22 cellular contexts compared by ENCODE assay signal in genomic region chr2:3778841-3779505, GRCh38.
DNase-seq lines count a peak whose midpoint lies in the region; ATAC-seq and TF ChIP-seq lines count a peak whose summit lies in the region.
"Had no signal": no experiment of that assay in that cellular context is flagged by ENCODE, and none has a peak within 500 bp of the region (broad histone marks: within the 10 kb centered on the region; RNA-seq: fewer than 3 reads in every experiment).

No MANE protein-coding gene starts in this region.

- DNase-seq in NCI-H510A treated with DMSO at 0.1 percent for 48 hours (lab: John Stamatoyannopoulos, UW): peak; percentile 22
- no peak for DNase-seq in NCI-H510A (lab: John Stamatoyannopoulos, UW)
- DNase-seq in DMS79 treated with DMSO at 0.1 percent for 48 hours (lab: John Stamatoyannopoulos, UW): peak; percentile 61
- DNase-seq in NCI-H69 (lab: John Stamatoyannopoulos, UW): peak; percentile 50
- DNase-seq in osteocyte (ENCODE audit: extremely low spot score, unreplicated experiment): peak; percentile 78
- no peak for DNase-seq in stimulated activated naive CD4-positive, alpha-beta T cell (lab: John Stamatoyannopoulos, UW)
- DNase-seq in SW 1271 (lab: John Stamatoyannopoulos, UW): no peak
- DNase-seq: Calu3; cerebellar nuclear complex; hippocampal formation; NCI-H1105; Peyer's patch; psoas muscle; spleen; stimulated activated CD4-positive, alpha-beta T cell treated with anti-CD3 and anti-CD28 coated beads, Interleukin-4, amount 100 ng/mL, for 4 hours had no signal

- no peaks in the 10 kb centered on the region for H3K9me3 Mint-ChIP-seq in osteocyte (ENCODE audit: unreplicated experiment)
- H3K9me3 Mint-ChIP-seq: activated CD4-positive, alpha-beta T cell treated with anti-CD3 and anti-CD28 coated beads, Interleukin-2, amount 10 ng/mL, durations not matched to agents 24 days and 14 days; neural crest cell; type B pancreatic cell had no signal

- no peak for TF ChIP-seq CTCF in osteocyte (IDR thresholded peaks at IDR 0.05)

- no peak overlapping the region for H3K27ac Mint-ChIP-seq in osteocyte (ENCODE audit: unreplicated experiment)
- H3K27ac Mint-ChIP-seq: activated CD4-positive, alpha-beta T cell treated with anti-CD3 and anti-CD28 coated beads, Interleukin-2, amount 10 ng/mL, durations not matched to agents 24 days and 14 days; activated naive CD8-positive, alpha-beta T cell; activated T-helper 17 cell treated with anti-CD3 and anti-CD28 coated beads, Interleukin-2, amount 50 U/mL, for 72 hours; T-helper 1 cell treated with Interleukin-12 subunit alpha and Interleukin-12 subunit beta and Interleukin-4 antibody, amounts not matched to agents 30 μg/mL and 1 μg/mL, for 36 hours; type B pancreatic cell had no signal

- no peak overlapping the region for H3K4me3 Mint-ChIP-seq in osteocyte (ENCODE audit: unreplicated experiment)
- H3K4me3 Mint-ChIP-seq: activated CD4-positive, alpha-beta T cell treated with anti-CD3 and anti-CD28 coated beads, Interleukin-2, amount 10 ng/mL, durations not matched to agents 24 days and 14 days; activated naive CD8-positive, alpha-beta T cell; activated T-helper 17 cell treated with anti-CD3 and anti-CD28 coated beads, Interleukin-2, amount 50 U/mL, for 72 hours; neural crest cell; T-helper 1 cell treated with Interleukin-12 subunit alpha and Interleukin-12 subunit beta and Interleukin-4 antibody, amounts not matched to agents 30 μg/mL and 1 μg/mL, for 36 hours; type B pancreatic cell had no signal

- no peak for ATAC-seq in GM21423 (IDR thresholded peaks at IDR 0.05; ENCODE audit: unreplicated experiment)
- ATAC-seq: activated T-helper 17 cell treated with anti-CD3 and anti-CD28 coated beads, Interleukin-2, amount 50 U/mL, for 72 hours had no signal

- H3K27me3 Mint-ChIP-seq in osteocyte (ENCODE audit: unreplicated experiment): peaks cover 9% of the 10 kb centered on the region

- H3K4me1 Mint-ChIP-seq in osteocyte (ENCODE audit: unreplicated experiment): no peaks in the 10 kb centered on the region
- H3K4me1 Mint-ChIP-seq: activated T-helper 17 cell treated with anti-CD3 and anti-CD28 coated beads, Interleukin-2, amount 50 U/mL, for 72 hours had no signal

- H3K36me3 Mint-ChIP-seq in osteocyte (ENCODE audit: unreplicated experiment): no peaks in the 10 kb centered on the region
- H3K36me3 Mint-ChIP-seq: activated naive CD8-positive, alpha-beta T cell; type B pancreatic cell had no signal

Comparison
In these comparisons a context has a peak if more than half of its experiments do, and no peak if none do; other contexts are left out.
1. DNase-seq: peak in NCI-H510A treated with DMSO at 0.1 percent for 48 hours (single experiment), DMS79 treated with DMSO at 0.1 percent for 48 hours (single experiment), NCI-H69 (single experiment) and osteocyte (single experiment); none in NCI-H510A (single experiment), stimulated activated naive CD4-positive, alpha-beta T cell (0 of 6) and SW 1271 (0 of 2).